In the genomic region with DNA sequence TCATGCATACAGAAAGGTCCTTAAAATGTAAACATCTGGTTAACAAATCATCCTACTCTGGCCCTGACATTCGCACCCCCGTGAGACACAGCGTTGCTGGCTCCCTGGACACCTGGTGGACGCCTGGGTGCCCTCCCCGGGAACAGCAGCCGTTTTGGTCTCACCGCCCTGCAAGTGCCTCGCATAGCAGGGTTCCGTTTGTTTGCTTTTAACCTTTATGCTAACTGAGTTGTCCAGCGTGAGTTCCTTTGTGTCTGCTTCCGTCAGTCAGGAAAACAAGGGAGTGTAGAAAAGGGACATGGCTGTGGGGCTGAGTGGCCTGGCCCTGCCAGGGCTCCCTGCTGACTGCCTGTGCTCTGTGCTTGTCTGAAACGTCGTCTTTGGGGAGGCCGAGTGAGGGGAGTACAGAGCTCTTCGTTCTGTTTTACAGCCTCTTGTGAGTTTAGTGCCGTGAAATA, we compare ENCODE assay signal across 17 cellular contexts.
A peak's percentile ranks its signal among the peaks of the same experiment; 100 is the strongest.
DNase-seq lines count a peak whose midpoint lies in the region; ATAC-seq, FAIRE-seq and TF ChIP-seq lines count a peak whose summit lies in the region.
"Had no signal": no experiment of that assay in that cellular context is flagged by ENCODE, and none has a peak within 500 bp of the region (broad histone marks: within the 10 kb centered on the region; RNA-seq: fewer than 3 reads in every experiment).

No MANE protein-coding gene starts in this region.

- H3K79me2 ChIP-seq in HepG2 (ENCODE audit: insufficient read depth, low read length), result peaks cover 2% of the 10 kb centered on the region

- H3K36me3 ChIP-seq in HepG2 (replicated peaks in 1 of 2; ENCODE audit: control insufficient read depth in 1 of 2, insufficient read depth in 2 of 2, low read length in 2 of 2) (peaks cover 13 to 25% of the 10 kb centered on the region in 2 experiments), right lobe of liver (peaks cover 0 to 33% (median 8%) of the 10 kb centered on the region in 4 donors)

- no peak overlapping the region for H3K4me3 ChIP-seq in HepG2 (replicated peaks in 1 of 3; ENCODE audit: insufficient read depth in 1 of 3, low read depth in 2 of 3, low read length in 3 of 3)
- no peak overlapping the region for H3K4me3 ChIP-seq in right lobe of liver
- H3K4me3 ChIP-seq: left ventricle myocardium inferior had no signal

- no peak overlapping the region for H2AFZ ChIP-seq in HepG2 (ENCODE audit: low read length)

- peak overlapping the region; percentile 61 for H3K27ac ChIP-seq in HepG2 (ENCODE audit: extremely low read length, insufficient read depth, low read length)
- H3K27ac ChIP-seq in right lobe of liver, result no peak overlapping the region
- H3K27ac ChIP-seq: KMS-11, left ventricle myocardium inferior had no signal

- CTCF ChIA-PET in HepG2 (lab: Yijun Ruan, JAX; ENCODE audit: low intra/inter-chr PET ratio, low total read pairs), result no interaction called here

- H3K27me3 ChIP-seq in HepG2 (ENCODE audit: control insufficient read depth in 1 of 2, insufficient read depth in 2 of 2, low read length in 2 of 2) (no peaks in the 10 kb centered on the region), right lobe of liver (no peaks in the 10 kb centered on the region)

- H3K4me1 ChIP-seq in HepG2 (ENCODE audit: insufficient read depth, low read length), result peaks cover 62% of the 10 kb centered on the region
- peaks cover 0 to 12% (median 4%) of the 10 kb centered on the region in 4 donors for H3K4me1 ChIP-seq in right lobe of liver
- H3K4me1 ChIP-seq: left ventricle myocardium inferior had no signal

- H3K9me3 ChIP-seq in HepG2 (ENCODE audit: low read length) (no peaks in the 10 kb centered on the region), right lobe of liver (no peaks in the 10 kb centered on the region)
- H3K9me3 ChIP-seq: left ventricle myocardium inferior had no signal

- DNase-seq in HepG2 (ENCODE audit: low spot score), result peak; percentile 87
- no peak for DNase-seq in right lobe of liver
- peak; percentile 49 to 51 for DNase-seq in SHP77 (lab: John Stamatoyannopoulos, UW)
- peak; percentile 54 for DNase-seq in iPS-NIHi11 (ENCODE audit: low spot score)
- no peak for DNase-seq in mucosa of gallbladder (ENCODE audit: low spot score)
- DNase-seq in HPDE6-E6E7 (ENCODE audit: extremely low spot score), result no peak
- DNase-seq in stimulated activated CD4-positive, alpha-beta T cell treated with anti-CD3 and anti-CD28 coated beads, Interleukin-4, amount 100 ng/mL, for 1 hour, result no peak
- DNase-seq: activated CD8-positive, alpha-beta memory T cell treated with anti-CD3 and anti-CD28 coated beads, Interleukin-2, amount 50 U/mL, for 48 hours; left ventricle myocardium inferior; NCI-H2171; occipital lobe; RPMI8226; stimulated activated CD4-positive, alpha-beta T cell treated with anti-CD3 and anti-CD28 coated beads, Interleukin-1b, Interleukin-23, amount 100 ng/mL, for 48 hours had no signal

- peak overlapping the region; percentile 35 for H3K9ac ChIP-seq in HepG2 (ENCODE audit: insufficient read depth, low read depth, low read length)
- H3K9ac ChIP-seq: KMS-11 had no signal

- ATAC-seq in HepG2 (peak; percentile 84), right lobe of liver (no peak), HG03097 (IDR thresholded peaks at IDR 0.05; ENCODE audit: low FRiP score, unreplicated experiment) (no peak)
- ATAC-seq: stimulated activated memory B cell treated with anti-CD40 and anti-IgM and Interleukin-4, amounts not matched to agents 10 μg/mL and 1 μg/mL and 100 μg/mL, for 72 hours had no signal

- FAIRE-seq in HepG2 (lab: Jason Lieb, UNC), result peak; percentile 83
- FAIRE-seq: TTC549 had no signal

- TF ChIP-seq RAD21 in HepG2 (CRISPR knock-in tag; IDR thresholded peaks at IDR 0.05), result 0 out of 2 replicates have a peak, but pooled peaks have one; percentile 21

- BruUV-seq in HepG2 (replicated peaks; lab: Mats Ljungman, UMichigan), result no TSS peak

- TF ChIP-seq CTCF in HepG2 (CRISPR knock-in tag; IDR thresholded peaks at IDR 0.05), result peak; percentile 58
- TF ChIP-seq CTCF in right lobe of liver (IDR thresholded peaks at IDR 0.05), result no peak

- no peak for TF ChIP-seq POLR2A in HepG2 (IDR thresholded peaks at IDR 0.05; ENCODE audit: insufficient read depth in 1 of 2, low read depth in 2 of 2, low read length in 2 of 2)
- TF ChIP-seq POLR2A in right lobe of liver (IDR thresholded peaks at IDR 0.05), result no peak

- TF ChIP-seq EP300 in HepG2 (IDR thresholded peaks at IDR 0.05; ENCODE audit: low read depth in 2 of 2, low read length in 2 of 2) (peak in 1 of 2 experiments; percentile 41; a peak in 1 of 4 replicates), HepG2 (CRISPR knock-in tag; IDR thresholded peaks at IDR 0.05; ENCODE audit: borderline replicate concordance) (no peak; the same call in 1 of the 2 replicates)

- POLR2A ChIA-PET in HepG2 (lab: Yijun Ruan, JAX), result no interaction called here

- in situ Hi-C loops in HepG2 (cut with HindIII; ENCODE audit: extremely low pct_ligation_motif_present, low pct_unique_long_range_greater_than_20kb), result no loop called here

- peak overlapping the region; percentile 38 for H3K4me2 ChIP-seq in HepG2 (ENCODE audit: low read depth, low read length)
- H3K4me2 ChIP-seq: KMS-11 had no signal

- WGBS in HepG2 (ENCODE audit: low lambda C conversion rate), result 5% methylated on average over 15 of the region's 16 CpGs
- 80% methylated on average over 7 of the region's 16 CpGs for WGBS in right lobe of liver (ENCODE audit: insufficient coverage, low coverage, low lambda C conversion rate, missing lambda C conversion rate)

- intact Hi-C loops in HepG2 (cut with micrococcal nuclease; ENCODE audit: unreplicated experiment), result loop anchor here (5.0 kb wide), 1 partner anchor 113 kb away; no protein-coding TSS in a partner anchor
- intact Hi-C loops in right lobe of liver (cut with DNase I), result no loop called here

- H4K20me1 ChIP-seq in HepG2 (ENCODE audit: insufficient read depth, low read length), result no peaks in the 10 kb centered on the region

TF ChIP-seq in HepG2, 621 proteins besides CTCF, POLR2A, EP300 and RAD21 (continues in another document):
- TF ChIP-seq ARNT2 (CRISPR knock-in tag; IDR thresholded peaks at IDR 0.05; ENCODE audit: low read depth) (no peak), TSC22D2 (CRISPR knock-in tag; IDR thresholded peaks at IDR 0.05; ENCODE audit: borderline replicate concordance) (no peak), HDAC6 (IDR thresholded peaks at IDR 0.05; ENCODE audit: low read depth, low read length) (no peak), TAF1 (CRISPR knock-in tag; IDR thresholded peaks at IDR 0.05) (no peak), ZNF362 (CRISPR knock-in tag; IDR thresholded peaks at IDR 0.05; ENCODE audit: borderline replicate concordance) (no peak), ZNF687 (CRISPR knock-in tag; IDR thresholded peaks at IDR 0.05) (peak; percentile 77), ZMAT5 (CRISPR knock-in tag; IDR thresholded peaks at IDR 0.05; ENCODE audit: borderline replicate concordance, low read depth) (no peak), ZNF672 (CRISPR knock-in tag; IDR thresholded peaks at IDR 0.05) (no peak), MXI1 (IDR thresholded peaks at IDR 0.05; ENCODE audit: borderline replicate concordance, low read depth, low read length) (peak; percentile 27; the same call in 1 of the 3 replicates), BORCS8-MEF2B (CRISPR knock-in tag; IDR thresholded peaks at IDR 0.05) (no peak), ZNF180 (CRISPR knock-in tag; IDR thresholded peaks at IDR 0.05; ENCODE audit: borderline replicate concordance, low read depth) (no peak)

Comparison
In these comparisons a context has a peak if more than half of its experiments do, and no peak if none do; other contexts are left out.
1. DNase-seq: peak in HepG2 (single experiment), SHP77 (2 of 2) and iPS-NIHi11 (single experiment); none in right lobe of liver (0 of 3), mucosa of gallbladder (single experiment), HPDE6-E6E7 (single experiment) and stimulated activated CD4-positive, alpha-beta T cell treated with anti-CD3 and anti-CD28 coated beads, Interleukin-4, amount 100 ng/mL, for 1 hour (single experiment).